In genomic region chr10:59387951-59388431, GRCh38 we compare ENCODE assay signal across 14 cellular contexts. TPM values are rescaled to one million over a fixed set of nuclear protein-coding genes. Genes with fewer than 3 reads are reported as not detected.
DNase-seq lines count a peak whose midpoint lies in the region; ATAC-seq and TF ChIP-seq lines count a peak whose summit lies in the region.
"Had no signal": no experiment of that assay in that cellular context is flagged by ENCODE, and none has a peak within 500 bp of the region (broad histone marks: within the 10 kb centered on the region; RNA-seq: fewer than 3 reads in every experiment).

No MANE protein-coding gene starts in this region.

- H3K4ac ChIP-seq in IMR-90 (ENCODE audit: low read depth, low read length), result peak overlapping the region; percentile 64

- H3K18ac ChIP-seq in IMR-90 (ENCODE audit: low read depth, low read length), result peak overlapping the region; percentile 88

- CTCF ChIA-PET in IMR-90 (lab: Yijun Ruan, JAX), result no interaction called here

- H3K36me3 ChIP-seq in IMR-90 (ENCODE audit: control insufficient read depth, insufficient read depth, low read length), result no peaks in the 10 kb centered on the region

- H3K23ac ChIP-seq in IMR-90 (ENCODE audit: low read depth, low read length), result peak overlapping the region; percentile 39

- H3K79me1 ChIP-seq in IMR-90 (ENCODE audit: low read depth in 1 of 2, low read length in 2 of 2), result no peaks in the 10 kb centered on the region

- no peak for TF ChIP-seq RAD21 in IMR-90 (IDR thresholded peaks at IDR 0.05; ENCODE audit: low read length)

- no peak for TF ChIP-seq CTCF in IMR-90 (conservative IDR thresholded peaks at IDR 0.05; ENCODE audit: low read depth, low read length)
- no peak for TF ChIP-seq CTCF in cardiac fibroblast (IDR thresholded peaks at IDR 0.05; ENCODE audit: low read depth, low read length)
- no peak for TF ChIP-seq CTCF in type B pancreatic cell (conservative IDR thresholded peaks at IDR 0.05)

- H3K4me3 ChIP-seq in IMR-90 (ENCODE audit: insufficient read depth, low read depth, low read length), result no peak overlapping the region
- H3K4me3 ChIP-seq in cardiac fibroblast (replicated peaks in 1 of 2; ENCODE audit: low read depth in 2 of 2, low read length in 2 of 2), result no peak overlapping the region
- H3K4me3 ChIP-seq: GM12878, mucosa of descending colon had no signal

- in situ Hi-C loops in IMR-90 (cut with MboI; ENCODE audit: low sequenced_read_pairs), result no loop called here

- H2BK5ac ChIP-seq in IMR-90 (ENCODE audit: low read depth, low read length, poor library complexity, severe bottlenecking), result peak overlapping the region; percentile 94

- H3K56ac ChIP-seq in IMR-90 (ENCODE audit: extremely low read depth, insufficient read depth, low read length), result no peak overlapping the region

- H2BK20ac ChIP-seq in IMR-90 (ENCODE audit: low read depth, low read length), result peak overlapping the region; percentile 82

- no peak overlapping the region for H2AK9ac ChIP-seq in IMR-90 (replicated peaks; ENCODE audit: low read depth, low read length, poor library complexity)

- POLR2A ChIA-PET in IMR-90 (lab: Charles Lee; ENCODE audit: unreplicated experiment), result interaction anchor here (0.5 kb wide), 1 partner anchor 12 kb away, joined by 3 read pairs; no protein-coding TSS in a partner anchor

- H3K27ac Mint-ChIP-seq in activated naive CD4-positive, alpha-beta T cell treated with anti-CD3 and anti-CD28 coated beads, Interleukin-2, amount 50 U/mL, for 72 hours, result no peak overlapping the region
- no peak overlapping the region for H3K27ac Mint-ChIP-seq in type B pancreatic cell
- H3K27ac Mint-ChIP-seq: activated T-cell treated with anti-CD3 and anti-CD28 coated beads, Interleukin-2, amount 50 U/mL, for 24 hours; T-cell had no signal

- no peak overlapping the region for H3K9ac ChIP-seq in IMR-90 (ENCODE audit: low read depth, low read length)

- H3K9me3 ChIP-seq in IMR-90 (ENCODE audit: control insufficient read depth, insufficient read depth, low read length), result no peaks in the 10 kb centered on the region
- H3K9me3 ChIP-seq: mucosa of descending colon had no signal

- no peak overlapping the region for H3K4me3 Mint-ChIP-seq in type B pancreatic cell
- H3K4me3 Mint-ChIP-seq: activated T-cell treated with anti-CD3 and anti-CD28 coated beads, Interleukin-2, amount 50 U/mL, for 24 hours; T-cell had no signal

- H2AFZ ChIP-seq in IMR-90 (replicated peaks; ENCODE audit: low read length, poor library complexity), result peak overlapping the region; percentile 0

- H4K20me1 ChIP-seq in IMR-90 (ENCODE audit: insufficient read depth, low read length), result no peaks in the 10 kb centered on the region

- no peak overlapping the region; the same call in 1 of the 2 replicates for H2AK5ac ChIP-seq in IMR-90 (ENCODE audit: low read depth, low read length)

- no peak for TF ChIP-seq POLR2A in IMR-90 (IDR thresholded peaks at IDR 0.05; ENCODE audit: low read depth, low read length)

- dilution Hi-C loops in IMR-90 (cut with HindIII; ENCODE audit: low sequenced_read_pairs, unreplicated experiment), result no loop called here

- peak overlapping the region; percentile 82 for H4K5ac ChIP-seq in IMR-90 (ENCODE audit: low read depth, low read length)

- no CpG with 5 or more reads among the region's 1 CpG for WGBS in IMR-90 (ENCODE audit: extremely low coverage in 2 of 2, insufficient read length in 1 of 2), 2 experiments

- ATAC-seq in IMR-90 (ENCODE audit: low read depth), result peak; percentile 84
- ATAC-seq in activated naive CD4-positive, alpha-beta T cell treated with anti-CD3 and anti-CD28 coated beads, Interleukin-2, amount 50 U/mL, for 72 hours, result no peak
- ATAC-seq: GM12878, mucosa of descending colon, T-cell had no signal

- intact Hi-C loops in IMR-90 (cut with micrococcal nuclease), result loop anchor here (5.0 kb wide), 1 partner anchor 149 kb away; no protein-coding TSS in a partner anchor

- peak; percentile 97 for DNase-seq in A172 (ENCODE audit: low spot score)
- DNase-seq in IMR-90, result peak; percentile 90
- DNase-seq in cardiac fibroblast (ENCODE audit: low read depth in 2 of 2), result peak; percentile 90 to 96
- DNase-seq in kidney glomerular epithelial cell (lab: John Stamatoyannopoulos, UW), result peak; percentile 91
- DNase-seq in activated naive CD4-positive, alpha-beta T cell treated with anti-CD3 and anti-CD28 coated beads, Interleukin-2, amount 50 U/mL, for 72 hours (ENCODE audit: low spot score in 2 of 2), result no peak
- DNase-seq in mucosa of gallbladder (ENCODE audit: low spot score), result no peak
- no peak for DNase-seq in GM19240 (ENCODE audit: insufficient read length, low spot score)
- no peak for DNase-seq in type B pancreatic cell (ENCODE audit: extremely low spot score, unreplicated experiment)
- DNase-seq: activated T-cell treated with anti-CD3 and anti-CD28 coated beads, Interleukin-2, amount 50 U/mL, for 24 hours; mucosa of descending colon; NCI-H2081; T-cell had no signal

- no peaks in the 10 kb centered on the region for H3K36me3 Mint-ChIP-seq in activated naive CD4-positive, alpha-beta T cell treated with anti-CD3 and anti-CD28 coated beads, Interleukin-2, amount 50 U/mL, for 72 hours
- H3K36me3 Mint-ChIP-seq in type B pancreatic cell, result no peaks in the 10 kb centered on the region
- H3K36me3 Mint-ChIP-seq: T-cell had no signal

- peak overlapping the region; percentile 86 for H2BK120ac ChIP-seq in IMR-90 (ENCODE audit: low read depth, low read length)

- peak overlapping the region; percentile 61 for H3K14ac ChIP-seq in IMR-90 (replicated peaks; ENCODE audit: low read depth, low read length)

- no peaks in the 10 kb centered on the region for H3K27me3 Mint-ChIP-seq in type B pancreatic cell
- H3K27me3 Mint-ChIP-seq: activated T-cell treated with anti-CD3 and anti-CD28 coated beads, Interleukin-2, amount 50 U/mL, for 24 hours; T-cell had no signal

- BruUV-seq in IMR-90 (replicated peaks; lab: Mats Ljungman, UMichigan), result no TSS peak

- H3K9me3 Mint-ChIP-seq in activated naive CD4-positive, alpha-beta T cell treated with anti-CD3 and anti-CD28 coated beads, Interleukin-2, amount 50 U/mL, for 72 hours, result peaks cover 0 to 5% of the 10 kb centered on the region in 2 donors
- no peaks in the 10 kb centered on the region for H3K9me3 Mint-ChIP-seq in type B pancreatic cell
- H3K9me3 Mint-ChIP-seq: activated T-cell treated with anti-CD3 and anti-CD28 coated beads, Interleukin-2, amount 50 U/mL, for 24 hours; T-cell had no signal

- peak overlapping the region; percentile 59 to 78 for H4K8ac ChIP-seq in IMR-90 (ENCODE audit: low read depth in 2 of 2, low read length in 2 of 2)

- peaks cover 12% of the 10 kb centered on the region for H3K4me1 ChIP-seq in IMR-90 (ENCODE audit: control insufficient read depth, insufficient read depth, low read length)

- peak overlapping the region; percentile 63; the same call in 2 of the 3 replicates for H2BK15ac ChIP-seq in IMR-90 (ENCODE audit: low read depth, low read length)

- H4K91ac ChIP-seq in IMR-90 (ENCODE audit: insufficient read depth, low read depth, low read length), result peak overlapping the region; percentile 59

- H3K4me1 Mint-ChIP-seq in type B pancreatic cell (ENCODE audit: unreplicated experiment), result peaks cover 23% of the 10 kb centered on the region
- H3K4me1 Mint-ChIP-seq: T-cell had no signal

- H3K9me1 ChIP-seq in IMR-90 (ENCODE audit: insufficient read depth, low read length), result no peaks in the 10 kb centered on the region; the same call in 1 of the 2 replicates

- peak overlapping the region; percentile 65; the same call in 1 of the 2 replicates for H3K27ac ChIP-seq in IMR-90 (ENCODE audit: insufficient read depth, low read length)

- peak overlapping the region; percentile 10; the same call in 1 of the 2 replicates for H3K4me2 ChIP-seq in IMR-90 (ENCODE audit: low read depth, low read length)

- H3K27me3 ChIP-seq in IMR-90 (ENCODE audit: control insufficient read depth, insufficient read depth, low read length), result no peaks in the 10 kb centered on the region

TF ChIP-seq in IMR-90, 13 proteins besides CTCF, POLR2A, EP300 and RAD21:
- no peak for TF ChIP-seq NFE2L2 (IDR thresholded peaks at IDR 0.05; ENCODE audit: low read depth, low read length)
- TF ChIP-seq ELK1 (IDR thresholded peaks at IDR 0.05; ENCODE audit: borderline replicate concordance, low read depth, low read length), result no peak
- TF ChIP-seq FOS (IDR thresholded peaks at IDR 0.05; ENCODE audit: low read depth, low read length), result 0 out of 2 replicates have a peak, but pooled peaks have one; percentile 6

RNA-seq across cellular contexts. Expression of gene FAM13C, which starts 25.6 kb away (rescaled TPM):
- 0.22 TPM in 1 of 2 replicates, not detected in the other for total RNA-seq in A172 (2014; rRNA removed; shearing (Covaris generic))
- 2.9 and 3.3 TPM in 2 replicates for total RNA-seq in IMR-90 (2012; rRNA removed)
- polyA plus RNA-seq in IMR-90 (2012; rRNA removed), result 1.1 and 1.6 TPM in 2 replicates
- 1.1 and 1.4 TPM in 2 replicates for polyA plus RNA-seq in IMR-90 (2012; cell fraction: cytosol; rRNA removed)
- polyA plus RNA-seq in IMR-90 (2012; cell fraction: nucleus; rRNA removed; ENCODE audit: low replicate concordance), result 1.0 and 4.2 TPM in 2 replicates
- under 1 TPM in 1 of 2 donors, not detected in 1; 0.18 TPM for total RNA-seq in activated naive CD4-positive, alpha-beta T cell treated with anti-CD3 and anti-CD28 coated beads, Interleukin-2, amount 50 U/mL, for 72 hours
- 11.4 TPM for total RNA-seq in mucosa of gallbladder
- 5.6 and 10.1 TPM in 2 replicates for total RNA-seq in type B pancreatic cell (ENCODE audit: low replicate concordance)
- total RNA-seq: endothelial cell of umbilical vein, T-cell had no signal

Comparison
In these comparisons a context has a peak if more than half of its experiments do, and no peak if none do; other contexts are left out.
1. DNase-seq: peak in A172 (single experiment), IMR-90 (single experiment), cardiac fibroblast (2 of 2) and kidney glomerular epithelial cell (single experiment); none in activated naive CD4-positive, alpha-beta T cell treated with anti-CD3 and anti-CD28 coated beads, Interleukin-2, amount 50 U/mL, for 72 hours (0 of 2), mucosa of gallbladder (single experiment), GM19240 (single experiment) and type B pancreatic cell (single experiment).